Comparison of ENCODE assay signal across 20 cellular contexts in the genomic region with DNA sequence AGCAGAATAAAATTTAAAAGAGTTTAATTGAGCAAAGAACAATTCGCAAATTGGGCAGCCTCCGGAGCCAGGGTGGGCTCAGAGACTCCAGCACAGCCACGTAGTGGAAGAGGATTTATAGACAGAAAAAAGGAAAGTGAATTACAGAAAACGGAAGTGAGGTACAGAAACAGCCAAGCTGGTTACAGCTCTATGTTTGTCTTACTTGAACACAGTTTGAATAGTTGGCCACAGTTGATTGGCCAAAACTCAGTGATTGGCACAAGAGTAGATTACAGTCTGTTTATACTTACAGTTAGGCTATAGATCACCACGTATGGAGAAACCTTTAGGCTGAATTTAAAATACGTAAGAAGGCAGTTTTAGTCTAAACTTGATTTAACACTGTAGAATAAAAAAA.
DNase-seq lines count a peak whose midpoint lies in the region; ATAC-seq and TF ChIP-seq lines count a peak whose summit lies in the region.
"Had no signal": no experiment of that assay in that cellular context is flagged by ENCODE, and none has a peak within 500 bp of the region (broad histone marks: within the 10 kb centered on the region; RNA-seq: fewer than 3 reads in every experiment).

No MANE protein-coding gene starts in this region.

- in situ Hi-C loops in KBM-7 (cut with MboI; ENCODE audit: low pct_unique_long_range_greater_than_20kb, low sequenced_read_pairs) (no loop called here), HAP-1 (cut with MboI; ENCODE audit: low sequenced_read_pairs) (no loop called here)

- TF ChIP-seq EP300 in stomach (IDR thresholded peaks at IDR 0.05), result no peak

- H3K4me3 ChIP-seq in stomach, result no peak overlapping the region
- H3K4me3 ChIP-seq in endodermal cell (ENCODE audit: low read length), result no peak overlapping the region
- no peak overlapping the region for H3K4me3 ChIP-seq in HAP-1
- H3K4me3 ChIP-seq: cardiac muscle cell, dorsolateral prefrontal cortex had no signal

- ATAC-seq in GM18519 (IDR thresholded peaks at IDR 0.05; ENCODE audit: low FRiP score, unreplicated experiment) (peak; percentile 58), GM19035 (IDR thresholded peaks at IDR 0.05; ENCODE audit: unreplicated experiment) (no peak)
- ATAC-seq: right cardiac atrium had no signal

- H3K9me3 ChIP-seq in stomach (no peaks in the 10 kb centered on the region), endodermal cell (ENCODE audit: control insufficient read depth, low read length) (no peaks in the 10 kb centered on the region), HAP-1 (no peaks in the 10 kb centered on the region)

- TF ChIP-seq CTCF in stomach (IDR thresholded peaks at IDR 0.05) (no peak), endodermal cell (conservative IDR thresholded peaks at IDR 0.05) (no peak)

- no peak overlapping the region for H3K27ac Mint-ChIP-seq in endodermal cell

- 41 to 63% (median 46%) methylated on average over 6 of the region's 6 CpGs for WGBS in stomach, 5 donors
- WGBS in endodermal cell (ENCODE audit: insufficient coverage in 1 of 2, insufficient read length in 1 of 2), 2 experiments, result 91 to 96% methylated on average over 6 of the region's 6 CpGs

- peak overlapping the region; percentile 1 to 75 (median 40) for H3K27ac ChIP-seq in stomach
- no peak overlapping the region for H3K27ac ChIP-seq in endodermal cell (ENCODE audit: low read depth, low read length)
- H3K27ac ChIP-seq: cardiac muscle cell, dorsolateral prefrontal cortex, epithelial cell of prostate had no signal

- peaks cover 5% of the 10 kb centered on the region for H3K27me3 Mint-ChIP-seq in endodermal cell (ENCODE audit: insufficient read depth)

- H3K4me1 Mint-ChIP-seq in endodermal cell, result peaks cover 9% of the 10 kb centered on the region

- H3K9ac ChIP-seq in endodermal cell (ENCODE audit: extremely low read depth, low read length, poor library complexity, severe bottlenecking), result no peak overlapping the region

- no peaks in the 10 kb centered on the region for H3K36me3 Mint-ChIP-seq in endodermal cell (ENCODE audit: low read depth)

- peaks cover 2% of the 10 kb centered on the region for H3K9me3 Mint-ChIP-seq in endodermal cell

- TF ChIP-seq POLR2A in Raji (IDR thresholded peaks at IDR 0.05; ENCODE audit: insufficient read depth, low read depth, low read length) (peak; percentile 45; the same call in 1 of the 2 replicates), stomach (IDR thresholded peaks at IDR 0.05) (no peak)

- peak; percentile 16 for DNase-seq in KBM-7
- DNase-seq in stomach, result no peak
- no peak for DNase-seq in H4 (ENCODE audit: low spot score)
- DNase-seq in endodermal cell, result no peak
- no peak for DNase-seq in HAP-1 (ENCODE audit: low spot score in 2 of 2)
- DNase-seq: COR-L47; dorsolateral prefrontal cortex; foreskin melanocyte; kidney; mammary epithelial cell; NCI-H187; occipital lobe; right cardiac atrium; stimulated activated CD4-positive, alpha-beta T cell treated with anti-CD3 and anti-CD28 coated beads, Interleukin-15, amount 100 ng/mL, for 24 hours; SW 1271 had no signal

- intact Hi-C loops in stomach (cut with DNase I; ENCODE audit: low total_unique reads), result no loop called here

- no peaks in the 10 kb centered on the region for H3K27me3 ChIP-seq in stomach
- H3K27me3 ChIP-seq in endodermal cell (ENCODE audit: control insufficient read depth, insufficient read depth, low read length, poor library complexity, severe bottlenecking), result no peaks in the 10 kb centered on the region
- H3K27me3 ChIP-seq in HAP-1 (ENCODE audit: low read depth), result 0 out of 2 replicates have a peak, but pooled peaks cover 3% of the 10 kb centered on the region
- H3K27me3 ChIP-seq: cardiac muscle cell had no signal

- H3K4me3 Mint-ChIP-seq in endodermal cell, result no peak overlapping the region

- H3K4me1 ChIP-seq in stomach, result peaks cover 0 to 4% (median 0%) of the 10 kb centered on the region in 4 donors
- H3K4me1 ChIP-seq in endodermal cell (ENCODE audit: control insufficient read depth, insufficient read depth, low read length), result no peaks in the 10 kb centered on the region
- H3K4me1 ChIP-seq in HAP-1, result no peaks in the 10 kb centered on the region

- H3K36me3 ChIP-seq in stomach (no peaks in the 10 kb centered on the region), endodermal cell (ENCODE audit: control insufficient read depth, insufficient read depth, low read length) (no peaks in the 10 kb centered on the region), HAP-1 (replicated peaks) (no peaks in the 10 kb centered on the region)
- H3K36me3 ChIP-seq: cardiac muscle cell had no signal
